ENCODE assay signal across 19 cellular contexts in genomic region chr2:69368588-69368987, GRCh38. TPM values are rescaled to one million over a fixed set of nuclear protein-coding genes. Genes with fewer than 3 reads are reported as not detected.
DNase-seq lines count a peak whose midpoint lies in the region; ATAC-seq and TF ChIP-seq lines count a peak whose summit lies in the region.
"Had no signal": no experiment of that assay in that cellular context is flagged by ENCODE, and none has a peak within 500 bp of the region (broad histone marks: within the 10 kb centered on the region; RNA-seq: fewer than 3 reads in every experiment).

No MANE protein-coding gene starts in this region.

- POLR2A ChIA-PET in Panc1 (lab: Charles Lee): no interaction called here

- peaks cover 28% of the 10 kb centered on the region for H3K36me3 ChIP-seq in Panc1 (ENCODE audit: control insufficient read depth, insufficient read depth, low read length)
- peaks cover 0 to 3% of the 10 kb centered on the region in 2 donors for H3K36me3 ChIP-seq in prostate gland

- peaks cover 40% of the 10 kb centered on the region for H3K36me3 Mint-ChIP-seq in chondrocyte (ENCODE audit: low read depth)
- peaks cover 55% of the 10 kb centered on the region for H3K36me3 Mint-ChIP-seq in T-helper 2 cell treated with Interferon-gamma antibody and Interleukin-4, amounts not matched to agents 5 μg/mL and 100 μg/mL, for 36 hours (ENCODE audit: low read depth)

- no peak for ATAC-seq in Panc1
- no peak for ATAC-seq in HG03108 (IDR thresholded peaks at IDR 0.05; ENCODE audit: unreplicated experiment)
- ATAC-seq in GM18907 (IDR thresholded peaks at IDR 0.05; ENCODE audit: unreplicated experiment): no peak
- ATAC-seq: HCT116 had no signal

- CTCF ChIA-PET in Panc1 (lab: Charles Lee): no interaction called here

- H3K4me1 Mint-ChIP-seq in chondrocyte (ENCODE audit: low read depth): peaks cover 13% of the 10 kb centered on the region
- H3K4me1 Mint-ChIP-seq in T-helper 2 cell treated with Interferon-gamma antibody and Interleukin-4, amounts not matched to agents 5 μg/mL and 100 μg/mL, for 36 hours (ENCODE audit: low read depth): no peaks in the 10 kb centered on the region

- H3K4me3 ChIP-seq in Panc1 (ENCODE audit: low read depth in 2 of 2, low read length in 2 of 2) (no peak overlapping the region), prostate gland (no peak overlapping the region)
- H3K4me3 ChIP-seq: BLaER1 had no signal

- no peaks in the 10 kb centered on the region for H3K9me3 Mint-ChIP-seq in chondrocyte (ENCODE audit: low read depth)
- H3K9me3 Mint-ChIP-seq in T-helper 2 cell treated with Interferon-gamma antibody and Interleukin-4, amounts not matched to agents 5 μg/mL and 100 μg/mL, for 36 hours: no peaks in the 10 kb centered on the region
- H3K9me3 Mint-ChIP-seq: CD14-positive monocyte; CD4-positive, alpha-beta memory T cell; HFFc6 had no signal

- no peaks in the 10 kb centered on the region for H3K27me3 ChIP-seq in Panc1 (ENCODE audit: control insufficient read depth, insufficient read depth, low read length)
- no peaks in the 10 kb centered on the region for H3K27me3 ChIP-seq in prostate gland (replicated peaks; ENCODE audit: insufficient read depth)
- H3K27me3 ChIP-seq: BLaER1 had no signal

- intact Hi-C loops in Panc1 (cut with micrococcal nuclease; ENCODE audit: unreplicated experiment): no loop called here
- intact Hi-C loops in prostate gland (cut with DNase I): no loop called here

- BruUV-seq in Panc1 (replicated peaks; lab: Mats Ljungman, UMichigan): TSS peak; percentile 42

- H3K27ac ChIP-seq in Panc1 (ENCODE audit: low read length) (no peak overlapping the region), prostate gland (no peak overlapping the region)
- H3K27ac ChIP-seq: BLaER1, KMS-11 had no signal

- no peaks in the 10 kb centered on the region for H3K9me3 ChIP-seq in Panc1 (ENCODE audit: control insufficient read depth, insufficient read depth, low read depth, low read length)
- no peaks in the 10 kb centered on the region for H3K9me3 ChIP-seq in prostate gland
- H3K9me3 ChIP-seq: BLaER1 had no signal

- no peak overlapping the region for H3K4me3 Mint-ChIP-seq in chondrocyte (ENCODE audit: unreplicated experiment)
- H3K4me3 Mint-ChIP-seq in T-helper 2 cell treated with Interferon-gamma antibody and Interleukin-4, amounts not matched to agents 5 μg/mL and 100 μg/mL, for 36 hours: no peak overlapping the region
- H3K4me3 Mint-ChIP-seq: CD14-positive monocyte; CD4-positive, alpha-beta memory T cell; HFFc6 had no signal

- WGBS in prostate gland: 87% methylated on average over 7 of the region's 7 CpGs

- H3K27me3 Mint-ChIP-seq in chondrocyte (ENCODE audit: low read depth): no peaks in the 10 kb centered on the region
- H3K27me3 Mint-ChIP-seq in T-helper 2 cell treated with Interferon-gamma antibody and Interleukin-4, amounts not matched to agents 5 μg/mL and 100 μg/mL, for 36 hours (ENCODE audit: low read depth): no peaks in the 10 kb centered on the region
- H3K27me3 Mint-ChIP-seq: CD4-positive, alpha-beta memory T cell had no signal

- in situ Hi-C loops in Panc1 (cut with HindIII; ENCODE audit: low pct_unique_long_range_greater_than_20kb, low sequenced_read_pairs): no loop called here

- H3K4me1 ChIP-seq in Panc1 (ENCODE audit: control insufficient read depth, insufficient read depth, low read length): no peaks in the 10 kb centered on the region
- H3K4me1 ChIP-seq in prostate gland (replicated peaks): no peaks in the 10 kb centered on the region
- H3K4me1 ChIP-seq: BLaER1 had no signal

- DNase-seq in Panc1 (ENCODE audit: low read depth, low spot score): no peak
- DNase-seq in amniotic epithelial cell (ENCODE audit: low read depth): peak; percentile 32
- DNase-seq in chondrocyte (ENCODE audit: low spot score): no peak
- no peak for DNase-seq in T-helper 2 cell treated with Interferon-gamma antibody and Interleukin-4, amounts not matched to agents 5 μg/mL and 100 μg/mL, for 36 hours (ENCODE audit: low spot score)
- DNase-seq in prostate gland (ENCODE audit: low spot score): no peak
- DNase-seq: Calu3; CD4-positive, alpha-beta memory T cell; DMS53; DND-41; EL; GOT3; H7; HFFc6 had no signal

- H3K27ac Mint-ChIP-seq in chondrocyte (ENCODE audit: unreplicated experiment): peak overlapping the region; percentile 61
- H3K27ac Mint-ChIP-seq in T-helper 2 cell treated with Interferon-gamma antibody and Interleukin-4, amounts not matched to agents 5 μg/mL and 100 μg/mL, for 36 hours: no peak overlapping the region
- H3K27ac Mint-ChIP-seq: HFFc6 had no signal

- TF ChIP-seq POLR2A in prostate gland (IDR thresholded peaks at IDR 0.05): no peak

- no peak for TF ChIP-seq CTCF in Panc1 (IDR thresholded peaks at IDR 0.05)
- TF ChIP-seq CTCF in chondrocyte (IDR thresholded peaks at IDR 0.05): no peak
- TF ChIP-seq CTCF in prostate gland (IDR thresholded peaks at IDR 0.05): no peak

RNA-seq across cellular contexts. Expression of gene GFPT1, which starts 18.4 kb away (rescaled TPM):
- total RNA-seq in Panc1 (2021; ENCODE audit: unreplicated experiment) (53.0 TPM), chondrocyte (102 to 144 TPM (median 142 TPM) in 3 replicates), prostate gland (10 to 100 TPM; 27.4 to 52.7 TPM)
- 27.7 TPM for polyA plus RNA-seq in Panc1 (2012; ENCODE audit: insufficient read length)
